In genomic region chr13:41694902-41695301, GRCh38 we compare ENCODE assay signal across 8 cellular contexts.
DNase-seq lines count a peak whose midpoint lies in the region; ATAC-seq and TF ChIP-seq lines count a peak whose summit lies in the region.

No MANE protein-coding gene starts in this region.

- no TSS peak for BruUV-seq in A673 (replicated peaks; lab: Mats Ljungman, UMichigan)

- ATAC-seq in GM21825 (IDR thresholded peaks at IDR 0.05; ENCODE audit: unreplicated experiment): peak; percentile 59
- no peak for ATAC-seq in HG03439 (IDR thresholded peaks at IDR 0.05; ENCODE audit: unreplicated experiment)

- H3K9me3 ChIP-seq in A673 (ENCODE audit: low read depth, low read length, poor library complexity, severe bottlenecking) (no peaks in the 10 kb centered on the region), OCI-LY1 (ENCODE audit: low read length) (no peaks in the 10 kb centered on the region), smooth muscle cell (replicated peaks; ENCODE audit: low read depth) (no peaks in the 10 kb centered on the region)

- H3K79me2 ChIP-seq in OCI-LY1 (ENCODE audit: insufficient read depth, low read length) (no peaks in the 10 kb centered on the region), smooth muscle cell (ENCODE audit: low read depth) (no peaks in the 10 kb centered on the region)

- H2AFZ ChIP-seq in OCI-LY1 (ENCODE audit: low read length): no peak overlapping the region
- H2AFZ ChIP-seq in smooth muscle cell (ENCODE audit: low read depth): peak overlapping the region; percentile 25

- H3K4me2 ChIP-seq in OCI-LY1 (ENCODE audit: low read length): 0 out of 2 replicates have a peak overlapping the region, but pooled peaks have one; percentile 1
- peak overlapping the region; percentile 58 for H3K4me2 ChIP-seq in smooth muscle cell

- POLR2A ChIA-PET in A673 (lab: Charles Lee; ENCODE audit: low non-redundant PET): no interaction called here

- TF ChIP-seq CTCF in A673 (conservative IDR thresholded peaks at IDR 0.05; ENCODE audit: low read depth, low read length): no peak
- TF ChIP-seq CTCF in OCI-LY1 (IDR thresholded peaks at IDR 0.05; ENCODE audit: low read length): no peak
- TF ChIP-seq CTCF in smooth muscle cell (IDR thresholded peaks at IDR 0.05; ENCODE audit: borderline replicate concordance, insufficient read depth, poor library complexity, severe bottlenecking): no peak

- H3K4me1 ChIP-seq in A673 (ENCODE audit: insufficient read depth, low read length, poor library complexity, severe bottlenecking): peaks cover 21% of the 10 kb centered on the region
- H3K4me1 ChIP-seq in OCI-LY1 (ENCODE audit: insufficient read depth, low read length, severe bottlenecking): peaks cover 13% of the 10 kb centered on the region
- peaks cover 15% of the 10 kb centered on the region for H3K4me1 ChIP-seq in smooth muscle cell (ENCODE audit: low read depth)

- H3K9ac ChIP-seq in OCI-LY1 (ENCODE audit: low read length) (no peak overlapping the region), smooth muscle cell (ENCODE audit: low read depth) (peak overlapping the region; percentile 72)

- H3K27ac ChIP-seq in A673 (ENCODE audit: low read depth, low read length, poor library complexity, severe bottlenecking): no peak overlapping the region
- no peak overlapping the region for H3K27ac ChIP-seq in OCI-LY1 (ENCODE audit: low read depth, low read length, poor library complexity, severe bottlenecking)
- peak overlapping the region; percentile 93 for H3K27ac ChIP-seq in smooth muscle cell (ENCODE audit: low read depth)

- H3K9me2 ChIP-seq in OCI-LY1 (ENCODE audit: low read depth, low read length): no peaks in the 10 kb centered on the region

- intact Hi-C loops in A673 (cut with micrococcal nuclease; ENCODE audit: unreplicated experiment): no loop called here

- no peaks in the 10 kb centered on the region for H3K27me3 ChIP-seq in A673 (replicated peaks; ENCODE audit: insufficient read depth, low read depth, low read length, poor library complexity)
- no peaks in the 10 kb centered on the region for H3K27me3 ChIP-seq in OCI-LY1 (ENCODE audit: insufficient read depth, low read length)
- H3K27me3 ChIP-seq in smooth muscle cell (ENCODE audit: low read depth): no peaks in the 10 kb centered on the region

- H3K4me3 ChIP-seq in A673 (ENCODE audit: low read depth, low read length, poor library complexity, severe bottlenecking) (no peak overlapping the region), OCI-LY1 (ENCODE audit: low read depth, low read length, poor library complexity, severe bottlenecking) (no peak overlapping the region), smooth muscle cell (no peak overlapping the region)

- H3K36me3 ChIP-seq in A673 (ENCODE audit: insufficient read depth, low read length, poor library complexity, severe bottlenecking) (no peaks in the 10 kb centered on the region), OCI-LY1 (ENCODE audit: insufficient read depth, low read length) (peaks cover 15% of the 10 kb centered on the region; the same call in 1 of the 2 replicates), smooth muscle cell (ENCODE audit: low read depth) (no peaks in the 10 kb centered on the region)

- 0% methylated on average over 3 of the region's 3 CpGs for WGBS in smooth muscle cell (ENCODE audit: low lambda C conversion rate)

- CTCF ChIA-PET in A673 (lab: Charles Lee): no interaction called here

- DNase-seq in A673 (ENCODE audit: low spot score) (peak; percentile 56), foreskin melanocyte (peak; percentile 19), smooth muscle cell (lab: John Stamatoyannopoulos, UW; ENCODE audit: unreplicated experiment) (no peak), cortex of kidney (lab: John Stamatoyannopoulos, UW) (no peak)
- no peak for DNase-seq in central memory CD4-positive, alpha-beta T cell

- no peaks in the 10 kb centered on the region for H3F3A ChIP-seq in OCI-LY1 (ENCODE audit: insufficient read depth, low read length)
- H3F3A ChIP-seq in smooth muscle cell (ENCODE audit: low read depth): no peaks in the 10 kb centered on the region

- H4K20me1 ChIP-seq in OCI-LY1 (ENCODE audit: insufficient read depth, low read length) (no peaks in the 10 kb centered on the region), smooth muscle cell (ENCODE audit: low read depth) (no peaks in the 10 kb centered on the region)

Comparison
In these comparisons a context has a peak if more than half of its experiments do, and no peak if none do; other contexts are left out.
1. DNase-seq: peak in A673 (single experiment) and foreskin melanocyte (single experiment); none in smooth muscle cell (single experiment), central memory CD4-positive, alpha-beta T cell (single experiment) and cortex of kidney (single experiment).